Comparison of ENCODE assay signal across 8 cellular contexts in the genomic region with DNA sequence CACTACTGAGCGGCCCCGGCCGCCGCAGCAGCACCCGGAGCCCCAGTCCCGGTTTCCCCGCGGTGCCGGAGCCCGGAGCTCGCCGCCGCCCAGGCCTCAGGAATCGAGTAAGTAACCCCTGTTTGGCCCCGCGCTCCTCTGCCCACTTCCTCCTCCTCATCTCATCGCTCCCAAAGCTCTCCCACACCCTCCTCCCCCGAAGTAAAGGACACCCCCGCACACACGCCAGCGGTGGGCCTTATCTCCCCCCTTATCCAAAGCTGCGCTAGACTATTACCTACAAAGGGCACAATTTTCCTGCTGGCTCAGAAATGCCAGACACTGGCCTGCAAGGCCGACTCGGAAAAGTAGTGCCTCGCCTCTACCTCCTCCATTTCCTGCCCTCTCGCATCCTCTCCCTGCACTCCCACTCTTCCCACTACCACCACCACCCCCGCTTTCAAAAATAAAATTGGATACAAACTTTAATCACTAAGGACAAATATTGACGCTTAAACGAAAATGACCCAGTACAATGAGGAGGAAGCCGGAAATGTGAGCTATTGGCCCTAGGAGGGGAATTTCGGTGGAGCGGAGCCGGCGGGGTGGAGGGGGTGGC. TPM values are rescaled to one million over a fixed set of nuclear protein-coding genes. Genes with fewer than 3 reads are reported as not detected.
DNase-seq lines count a peak whose midpoint lies in the region; ATAC-seq, FAIRE-seq and TF ChIP-seq lines count a peak whose summit lies in the region.

No MANE protein-coding gene starts in this region.

- H3K27ac ChIP-seq in esophagus squamous epithelium: peak overlapping the region in 2 of 4 donors; percentile 5 to 62

- peak; percentile 66 for DNase-seq in H4 (ENCODE audit: low spot score)
- DNase-seq in NCI-H446 (lab: John Stamatoyannopoulos, UW): peak; percentile 63 to 81
- no peak for DNase-seq in esophagus squamous epithelium (lab: John Stamatoyannopoulos, UW)
- no peak for DNase-seq in skeletal muscle cell (ENCODE audit: low read depth)
- DNase-seq in GM12892 (ENCODE audit: insufficient read length): no peak
- DNase-seq in activated CD4-positive, alpha-beta T cell treated with anti-CD3 and anti-CD28 coated beads for 48 hours: no peak

- H3K9me3 ChIP-seq in esophagus squamous epithelium: peaks cover 0 to 11% (median 4%) of the 10 kb centered on the region in 3 donors

- H3K4me3 ChIP-seq in esophagus squamous epithelium (peak overlapping the region; percentile 18 to 60 (median 32)), skeletal muscle cell (ENCODE audit: low read depth, low read length) (peak overlapping the region; percentile 51)

- FAIRE-seq in GM12892 (lab: Jason Lieb, UNC): no peak

- TF ChIP-seq CTCF in esophagus squamous epithelium (IDR thresholded peaks at IDR 0.05): no peak

- no peaks in the 10 kb centered on the region for H3K36me3 ChIP-seq in esophagus squamous epithelium

- intact Hi-C loops in esophagus squamous epithelium (cut with DNase I): no loop called here

- peaks cover 14 to 100% (median 34%) of the 10 kb centered on the region in 4 donors for H3K27me3 ChIP-seq in esophagus squamous epithelium

- 6 to 9% methylated on average over 9 to 32 of the region's 34 CpGs for whole genome bisulfite sequencing in esophagus squamous epithelium, 2 donors

- no peak for TF ChIP-seq POLR2A in esophagus squamous epithelium (IDR thresholded peaks at IDR 0.05)
- no peak for TF ChIP-seq POLR2A in GM12892 (IDR thresholded peaks at IDR 0.05; ENCODE audit: low read depth, low read length)

- no peak for ATAC-seq in GM19324 (IDR thresholded peaks at IDR 0.05; ENCODE audit: low FRiP score, unreplicated experiment)
- ATAC-seq in activated CD4-positive, CD25-positive, alpha-beta regulatory T cell treated with anti-CD3 and anti-CD28 coated beads, Interleukin-2, amount 50 U/mL, for 24 hours: no peak

- H3K4me1 ChIP-seq in esophagus squamous epithelium: peaks cover 12 to 30% (median 17%) of the 10 kb centered on the region in 3 donors

RNA-seq across cellular contexts. Expression of a gene that starts 0.6 kb away (rescaled TPM):
- 4.8 and 8.2 TPM in 2 replicates for total RNA-seq in H4 (2014; rRNA removed; shearing (Covaris generic))
- under 1 TPM in 1 of 4 donors, not detected in 3; 0.38 TPM for total RNA-seq in esophagus squamous epithelium
- 1.00 TPM for polyA plus RNA-seq in GM12892 (2012; ENCODE audit: missing spikeins)

Comparison
In these comparisons a context has a peak if more than half of its experiments do, and no peak if none do; other contexts are left out.
1. DNase-seq: peak in H4 (single experiment) and NCI-H446 (2 of 2); none in esophagus squamous epithelium (single experiment), skeletal muscle cell (single experiment), GM12892 (single experiment) and activated CD4-positive, alpha-beta T cell treated with anti-CD3 and anti-CD28 coated beads for 48 hours (single experiment).